Comparison of ENCODE assay signal across 15 cellular contexts in genomic region chr4:177687117-177687516, GRCh38.
DNase-seq lines count a peak whose midpoint lies in the region; ATAC-seq and TF ChIP-seq lines count a peak whose summit lies in the region.
"Had no signal": no experiment of that assay in that cellular context is flagged by ENCODE, and none has a peak within 500 bp of the region (broad histone marks: within the 10 kb centered on the region; RNA-seq: fewer than 3 reads in every experiment).

No MANE protein-coding gene starts in this region.

- TF ChIP-seq CTCF in hepatocyte (IDR thresholded peaks at IDR 0.05; ENCODE audit: poor library complexity), result no peak

- no peaks in the 10 kb centered on the region for H3K27me3 ChIP-seq in hepatocyte
- H3K27me3 ChIP-seq: BLaER1 had no signal

- no peaks in the 10 kb centered on the region for H3K4me1 ChIP-seq in hepatocyte (ENCODE audit: insufficient read depth)
- H3K4me1 ChIP-seq: BLaER1 had no signal

- no peaks in the 10 kb centered on the region for H3K9me2 ChIP-seq in hepatocyte (replicated peaks; ENCODE audit: insufficient read depth)

- no peak overlapping the region for H3K27ac ChIP-seq in hepatocyte
- H3K27ac ChIP-seq: BLaER1 had no signal

- H4K20me1 ChIP-seq in hepatocyte (ENCODE audit: insufficient read depth, poor library complexity, severe bottlenecking), result no peaks in the 10 kb centered on the region
- H4K20me1 ChIP-seq: BLaER1 had no signal

- H3K9me3 ChIP-seq in hepatocyte (ENCODE audit: low read depth), result no peaks in the 10 kb centered on the region
- H3K9me3 ChIP-seq: BLaER1 had no signal

- peak; percentile 9 for DNase-seq in HT-29 (ENCODE audit: low spot score)
- peak; percentile 9 for DNase-seq in hepatocyte (ENCODE audit: low spot score)
- DNase-seq in left lobe of liver (ENCODE audit: low spot score), result no peak
- peak; percentile 40 for DNase-seq in renal cortical epithelial cell (ENCODE audit: low read depth)
- DNase-seq in NCI-H1694 treated with DMSO at 0.1 percent for 48 hours (lab: John Stamatoyannopoulos, UW), result no peak
- DNase-seq in T-helper 9 cell, result no peak
- DNase-seq: 8988T; CD4-positive, alpha-beta memory T cell; DMS153; DMS79; GDM1; HCEC 1CT had no signal

- H3K4me2 ChIP-seq in hepatocyte, result no peak overlapping the region
- H3K4me2 ChIP-seq: BLaER1, GM23338 had no signal

- no peak overlapping the region for H2AFZ ChIP-seq in hepatocyte
- H2AFZ ChIP-seq: GM23338 had no signal

- H3K4me3 ChIP-seq in hepatocyte, result no peak overlapping the region
- H3K4me3 ChIP-seq: BLaER1, GM23338 had no signal

- H3K79me2 ChIP-seq in hepatocyte, result no peaks in the 10 kb centered on the region

- peak; percentile 94 for ATAC-seq in left lobe of liver
- ATAC-seq in HG03039 (IDR thresholded peaks at IDR 0.05; ENCODE audit: unreplicated experiment), result no peak
- ATAC-seq: GM23338 had no signal

- H3K36me3 ChIP-seq in hepatocyte (replicated peaks; ENCODE audit: insufficient read depth, low read depth), result no peaks in the 10 kb centered on the region
- H3K36me3 ChIP-seq: BLaER1 had no signal

Comparison
In these comparisons a context has a peak if more than half of its experiments do, and no peak if none do; other contexts are left out.
1. DNase-seq: peak in HT-29 (single experiment), hepatocyte (single experiment) and renal cortical epithelial cell (single experiment); none in left lobe of liver (single experiment), NCI-H1694 treated with DMSO at 0.1 percent for 48 hours (single experiment) and T-helper 9 cell (single experiment).